Comparison of ENCODE assay signal across 27 cellular contexts in the genomic region with DNA sequence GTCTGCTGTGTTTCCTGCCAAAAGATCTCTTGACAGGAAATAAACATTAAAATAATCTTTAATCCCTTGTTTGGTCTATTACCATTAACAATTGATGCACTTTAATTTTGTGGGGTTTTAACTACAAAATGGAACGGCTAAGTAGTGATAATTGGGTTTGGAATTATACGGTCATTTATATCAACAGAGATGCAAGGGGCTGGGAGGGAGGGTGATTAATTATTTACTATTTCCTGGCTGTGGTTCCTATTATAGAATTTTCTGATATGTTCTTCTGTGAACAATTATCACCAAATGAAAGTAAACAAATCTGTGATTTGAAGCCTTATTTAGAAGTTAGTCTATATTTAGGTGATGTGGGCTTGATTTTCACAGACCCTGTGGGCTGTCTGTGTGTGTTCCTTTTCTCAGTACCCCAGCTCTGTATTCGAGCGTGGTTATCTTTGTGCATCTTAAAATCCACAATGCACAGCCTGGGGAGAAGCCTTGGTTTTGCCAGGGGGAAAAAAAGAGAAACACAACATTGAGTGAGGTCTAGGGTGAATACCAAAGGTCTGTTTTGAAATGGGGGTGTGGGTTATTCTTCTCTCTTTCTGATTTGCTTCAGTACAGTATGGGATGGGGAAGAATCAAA.
DNase-seq lines count a peak whose midpoint lies in the region; ATAC-seq and TF ChIP-seq lines count a peak whose summit lies in the region.
"Had no signal": no experiment of that assay in that cellular context is flagged by ENCODE, and none has a peak within 500 bp of the region (broad histone marks: within the 10 kb centered on the region; RNA-seq: fewer than 3 reads in every experiment).

No MANE protein-coding gene starts in this region.

- H3K9ac ChIP-seq in trophoblast cell (ENCODE audit: low read length) = no peak overlapping the region
- H3K9ac ChIP-seq: BLaER1, GM23248 had no signal

- no peak overlapping the region for H3K4me3 Mint-ChIP-seq in mesothelial cell of epicardium
- H3K4me3 Mint-ChIP-seq: CD4-positive, alpha-beta memory T cell had no signal

- peaks cover 1% of the 10 kb centered on the region for H3K79me2 ChIP-seq in trophoblast cell (ENCODE audit: control insufficient read depth, insufficient read depth, low read length, poor library complexity)

- H4K91ac ChIP-seq in trophoblast cell (ENCODE audit: low read depth, low read length) = peak overlapping the region; percentile 10

- H3K9me3 ChIP-seq in trophoblast cell (ENCODE audit: insufficient read depth, low read depth, low read length) = no peaks in the 10 kb centered on the region
- H3K9me3 ChIP-seq: BLaER1, Caco-2, HAP-1 had no signal

- no peak for TF ChIP-seq CTCF in mesothelial cell of epicardium (IDR thresholded peaks at IDR 0.05; ENCODE audit: unreplicated experiment)

- H3K79me1 ChIP-seq in trophoblast cell (ENCODE audit: low read length) = peaks cover 25% of the 10 kb centered on the region

- H3K27ac Mint-ChIP-seq in mesothelial cell of epicardium = no peak overlapping the region

- no peaks in the 10 kb centered on the region for H3K27me3 Mint-ChIP-seq in mesothelial cell of epicardium (ENCODE audit: low read depth)
- H3K27me3 Mint-ChIP-seq: CD4-positive, alpha-beta memory T cell had no signal

- no peaks in the 10 kb centered on the region for H3K36me3 ChIP-seq in trophoblast cell (ENCODE audit: control insufficient read depth in 1 of 2, insufficient read depth in 2 of 2, low read length in 2 of 2)
- H3K36me3 ChIP-seq: BLaER1, HAP-1 had no signal

- peak; percentile 8 for DNase-seq in NCI-H1105 (lab: John Stamatoyannopoulos, UW)
- peak; percentile 30 for DNase-seq in NCI-H748 treated with DMSO at 0.1 percent for 48 hours (lab: John Stamatoyannopoulos, UW)
- DNase-seq in islet precursor cell = peak; percentile 28
- no peak for DNase-seq in trophoblast cell
- DNase-seq in sciatic nerve (ENCODE audit: low spot score) = no peak
- DNase-seq in mesothelial cell of epicardium (ENCODE audit: low spot score in 2 of 2, unreplicated experiment in 2 of 2) = no peak
- DNase-seq: ACHN; Caco-2; CD4-positive, alpha-beta memory T cell; DMS 273 treated with DMSO at 0.1 percent for 48 hours; DMS79 treated with DMSO at 0.1 percent for 48 hours; GM23248; KBM-7; MM.1S; NCI-H1048; NCI-H2029 treated with DMSO at 0.1 percent for 48 hours; NCI-H2171; NCI-H345; NCI-H524; NK-92 treated with Interleukin-12 subunit alpha and Interleukin-12 subunit beta, amount 100 ng/mL, for 24 hours; SHP77 treated with DMSO at 0.1 percent for 48 hours had no signal

- no peak overlapping the region for H2AFZ ChIP-seq in trophoblast cell (ENCODE audit: insufficient read depth, low read length, poor library complexity)
- H2AFZ ChIP-seq: GM23248 had no signal

- no peak overlapping the region for H3K27ac ChIP-seq in trophoblast cell (ENCODE audit: low read depth, low read length)
- H3K27ac ChIP-seq: BLaER1, GM23248, HL-60, RWPE1, SK-N-MC had no signal

- H4K12ac ChIP-seq in trophoblast cell (ENCODE audit: low read depth, low read length) = no peak overlapping the region

- no peak overlapping the region for H3K18ac ChIP-seq in trophoblast cell (ENCODE audit: low read length)

- no peak overlapping the region for H3K14ac ChIP-seq in trophoblast cell (ENCODE audit: low read length)

- intact Hi-C loops in sciatic nerve (cut with DNase I) = no loop called here

- ATAC-seq in sciatic nerve = no peak
- ATAC-seq in GM18511 (IDR thresholded peaks at IDR 0.05; ENCODE audit: unreplicated experiment) = no peak

- no peak overlapping the region for H2BK5ac ChIP-seq in trophoblast cell (ENCODE audit: low read depth, low read length, poor library complexity)

- peaks cover 11 to 18% of the 10 kb centered on the region in 2 experiments for H3K4me1 ChIP-seq in trophoblast cell (ENCODE audit: control insufficient read depth in 1 of 2, insufficient read depth in 2 of 2, low read length in 2 of 2)
- H3K4me1 ChIP-seq: BLaER1, HAP-1 had no signal

- H3K27me3 ChIP-seq in trophoblast cell (ENCODE audit: insufficient read depth, low read length) = no peaks in the 10 kb centered on the region
- H3K27me3 ChIP-seq: BLaER1 had no signal

- H2BK120ac ChIP-seq in trophoblast cell (ENCODE audit: insufficient read depth, low read length, poor library complexity) = no peak overlapping the region

- H3K36me3 Mint-ChIP-seq in mesothelial cell of epicardium = no peaks in the 10 kb centered on the region
- H3K36me3 Mint-ChIP-seq: CD4-positive, alpha-beta memory T cell had no signal

- H3K23ac ChIP-seq in trophoblast cell (ENCODE audit: low read length) = no peak overlapping the region

- H3K4me1 Mint-ChIP-seq in mesothelial cell of epicardium = peaks cover 25% of the 10 kb centered on the region
- H3K4me1 Mint-ChIP-seq: CD4-positive, alpha-beta memory T cell had no signal

- no peak overlapping the region for H2AK5ac ChIP-seq in trophoblast cell (ENCODE audit: low read length)

- H3K9me3 Mint-ChIP-seq in mesothelial cell of epicardium = no peaks in the 10 kb centered on the region
- H3K9me3 Mint-ChIP-seq: CD4-positive, alpha-beta memory T cell had no signal

- H3K4ac ChIP-seq in trophoblast cell (ENCODE audit: low read depth, low read length) = no peak overlapping the region

- H4K8ac ChIP-seq in trophoblast cell (ENCODE audit: low read depth, low read length) = no peak overlapping the region

- no CpG with 5 or more reads among the region's 4 CpGs for WGBS in trophoblast cell (ENCODE audit: extremely low coverage, insufficient coverage, insufficient read length)

- H2BK12ac ChIP-seq in trophoblast cell (ENCODE audit: low read length) = no peak overlapping the region

- H3K4me3 ChIP-seq in trophoblast cell (ENCODE audit: low read depth, low read length) = no peak overlapping the region
- H3K4me3 ChIP-seq: BLaER1, GM23248, HAP-1, SK-N-MC had no signal

- no peak overlapping the region for H3K4me2 ChIP-seq in trophoblast cell (ENCODE audit: low read length)
- H3K4me2 ChIP-seq: BLaER1 had no signal

Comparison
In these comparisons a context has a peak if more than half of its experiments do, and no peak if none do; other contexts are left out.
1. DNase-seq: peak in NCI-H1105 (single experiment), NCI-H748 treated with DMSO at 0.1 percent for 48 hours (single experiment) and islet precursor cell (single experiment); none in trophoblast cell (0 of 2), sciatic nerve (single experiment) and mesothelial cell of epicardium (0 of 2).